ENCODE assay signal across 8 cellular contexts in genomic region chr6:44234101-44235090, GRCh38. TPM values are rescaled to one million over a fixed set of nuclear protein-coding genes. Genes with fewer than 3 reads are reported as not detected.
DNase-seq lines count a peak whose midpoint lies in the region; ATAC-seq and TF ChIP-seq lines count a peak whose summit lies in the region.

No MANE protein-coding gene starts in this region.

- no peaks in the 10 kb centered on the region for H3K9me3 Mint-ChIP-seq in activated naive CD4-positive, alpha-beta T cell treated with anti-CD3 and anti-CD28 coated beads for 36 hours

- WGBS in liver, result 28% methylated on average over 6 of the region's 6 CpGs
- 36% methylated on average over 6 of the region's 6 CpGs; no CpG with 5 or more reads in 1 of the 2 donors for WGBS in transverse colon (ENCODE audit: low coverage in 1 of 2), 2 donors

- DNase-seq in activated naive CD4-positive, alpha-beta T cell treated with anti-CD3 and anti-CD28 coated beads for 36 hours, result peak; percentile 25
- no peak for DNase-seq in activated naive CD4-positive, alpha-beta T cell (lab: John Stamatoyannopoulos, UW)
- DNase-seq in NT2/D1 (ENCODE audit: low read depth, low spot score) (peak; percentile 66), dedifferentiated amniotic fluid mesenchymal stem cell (ENCODE audit: extremely low spot score) (peak; percentile 62), transverse colon (peak; percentile 71)

- no peaks in the 10 kb centered on the region for H3K27me3 Mint-ChIP-seq in activated naive CD4-positive, alpha-beta T cell treated with anti-CD3 and anti-CD28 coated beads for 36 hours (ENCODE audit: low read depth)

- no peaks in the 10 kb centered on the region for H3K27me3 ChIP-seq in NT2/D1 (ENCODE audit: insufficient read depth, insufficient read length)
- no peaks in the 10 kb centered on the region for H3K27me3 ChIP-seq in liver (ENCODE audit: control insufficient read depth in 4 of 4, insufficient read depth in 4 of 4, low read length in 3 of 4)
- H3K27me3 ChIP-seq in transverse colon, result no peaks in the 10 kb centered on the region

- H3K9ac ChIP-seq in NT2/D1 (ENCODE audit: insufficient read length, low read depth) (peak overlapping the region; percentile 50), liver (ENCODE audit: low read depth in 1 of 2, low read length in 2 of 2) (peak overlapping the region; percentile 34 to 60)

- ATAC-seq in HG02763 (IDR thresholded peaks at IDR 0.05; ENCODE audit: unreplicated experiment) (no peak), GM19035 (IDR thresholded peaks at IDR 0.05; ENCODE audit: unreplicated experiment) (no peak)

- peaks cover 53% of the 10 kb centered on the region for H3K36me3 ChIP-seq in NT2/D1 (ENCODE audit: insufficient read depth, insufficient read length, low read length)
- H3K36me3 ChIP-seq in liver (ENCODE audit: control insufficient read depth in 4 of 4, insufficient read depth in 3 of 4, low read depth in 1 of 4, low read length in 3 of 4), result peaks cover 0 to 4% (median 2%) of the 10 kb centered on the region in 4 donors
- no peaks in the 10 kb centered on the region for H3K36me3 ChIP-seq in transverse colon

- intact Hi-C loops in activated naive CD4-positive, alpha-beta T cell treated with anti-CD3 and anti-CD28 coated beads for 36 hours (cut with micrococcal nuclease), result loop anchor here (5.0 kb wide), 1 partner anchor 137 kb away; no protein-coding TSS in a partner anchor
- intact Hi-C loops in transverse colon (cut with DNase I; ENCODE audit: low total_unique reads), result loop anchor here (2.0 to 5.0 kb wide), 2 partner anchors 14 to 62 kb away; no protein-coding TSS in a partner anchor

- TF ChIP-seq RAD21 in liver (IDR thresholded peaks at IDR 0.05), result peak; percentile 87 to 91

- TF ChIP-seq POLR2A in transverse colon (IDR thresholded peaks at IDR 0.05), result no peak

- no peak for TF ChIP-seq EP300 in transverse colon (IDR thresholded peaks at IDR 0.05; ENCODE audit: low read depth)

- TF ChIP-seq CTCF in liver (IDR thresholded peaks at IDR 0.05; ENCODE audit: low read depth, low read length, missing input control) (peak; percentile 81), transverse colon (IDR thresholded peaks at IDR 0.05) (peak; percentile 50 to 68 (median 57))

- peaks cover 13% of the 10 kb centered on the region for H3K4me1 Mint-ChIP-seq in activated naive CD4-positive, alpha-beta T cell treated with anti-CD3 and anti-CD28 coated beads for 36 hours (ENCODE audit: low read depth)

- H3K27ac Mint-ChIP-seq in activated naive CD4-positive, alpha-beta T cell treated with anti-CD3 and anti-CD28 coated beads for 36 hours, result no peak overlapping the region

- in situ Hi-C loops in transverse colon (cut with MboI; ENCODE audit: low pct_ligation_motif_present in 1 of 4, low pct_unique_long_range_greater_than_20kb in 1 of 4, low sequenced_read_pairs in 3 of 4), result loop anchor here in 2 of 4 donors (10.0 kb wide), 2 partner anchors 60 to 70 kb away; no protein-coding TSS in a partner anchor

- peaks cover 27% of the 10 kb centered on the region for H3K36me3 Mint-ChIP-seq in activated naive CD4-positive, alpha-beta T cell treated with anti-CD3 and anti-CD28 coated beads for 36 hours (ENCODE audit: low read depth)

- H3K4me1 ChIP-seq in NT2/D1 (ENCODE audit: insufficient read depth, insufficient read length) (peaks cover 10% of the 10 kb centered on the region), liver (ENCODE audit: control insufficient read depth in 4 of 4, insufficient read depth in 4 of 4, low read length in 3 of 4) (peaks cover 22 to 67% (median 53%) of the 10 kb centered on the region in 4 donors), transverse colon (peaks cover 36 to 53% (median 39%) of the 10 kb centered on the region in 4 donors)

- H3K4me3 Mint-ChIP-seq in activated naive CD4-positive, alpha-beta T cell treated with anti-CD3 and anti-CD28 coated beads for 36 hours, result no peak overlapping the region

- CTCF ChIA-PET in activated naive CD4-positive, alpha-beta T cell treated with anti-CD3 and anti-CD28 coated beads for 36 hours (lab: Charles Lee), result interaction anchor here (0.8 to 6.0 kb wide), 10 partner anchors 9 to 138 kb away, joined by 3 to 77 read pairs (median 4); partner anchors contain the start of gene SLC29A1

- H3K4me3 ChIP-seq in NT2/D1 (ENCODE audit: insufficient read length, low read depth), result no peak overlapping the region
- H3K4me3 ChIP-seq in liver (ENCODE audit: low read depth in 1 of 3, low read length in 3 of 3), result no peak overlapping the region
- no peak overlapping the region for H3K4me3 ChIP-seq in transverse colon

- peak overlapping the region; percentile 97 to 99 for H3K27ac ChIP-seq in liver (ENCODE audit: low read depth in 1 of 2, low read length in 2 of 2)
- H3K27ac ChIP-seq in transverse colon, result peak overlapping the region; percentile 62 to 94 (median 92)

- H3K9me3 ChIP-seq in NT2/D1 (ENCODE audit: insufficient read depth, low read length) (no peaks in the 10 kb centered on the region), liver (ENCODE audit: control insufficient read depth in 4 of 4, low read length in 3 of 4) (no peaks in the 10 kb centered on the region), transverse colon (no peaks in the 10 kb centered on the region)

TF ChIP-seq in liver, 16 proteins besides CTCF, POLR2A, EP300 and RAD21:
- TF ChIP-seq NR2F2 (IDR thresholded peaks at IDR 0.05) (no peak), FOXA1 (IDR thresholded peaks at IDR 0.05) (no peak), EGR1 (IDR thresholded peaks at IDR 0.05; ENCODE audit: low read depth in 2 of 2) (no peak), SP1 (IDR thresholded peaks at IDR 0.05) (peak; percentile 50), REST (IDR thresholded peaks at IDR 0.05) (peak; percentile 51), HNF4A (conservative IDR thresholded peaks at IDR 0.05) (peak; percentile 75 to 80), TAF1 (conservative IDR thresholded peaks at IDR 0.05) (no peak), RXRA (IDR thresholded peaks at IDR 0.05) (peak; percentile 57 to 72), HNF4G (IDR thresholded peaks at IDR 0.05) (no peak), JUND (IDR thresholded peaks at IDR 0.05) (no peak)

RNA-seq across cellular contexts. Expression of gene SLC29A1, which starts 11.0 kb away (rescaled TPM):
- total RNA-seq in activated naive CD4-positive, alpha-beta T cell treated with anti-CD3 and anti-CD28 coated beads for 36 hours, result 10 to 100 TPM; 32.7 to 33.4 TPM
- total RNA-seq in liver (10 to 100 TPM; 15.8 to 67.2 TPM), transverse colon (10 to 100 TPM; 25.1 to 45.2 (median 35.6) TPM)
- polyA plus RNA-seq in liver, result 10 to 100 TPM; 15.1 to 17.5 TPM

RNA-seq across cellular contexts. Expression of gene HSP90AB1, which starts 12.5 kb away (rescaled TPM):
- total RNA-seq in activated naive CD4-positive, alpha-beta T cell treated with anti-CD3 and anti-CD28 coated beads for 36 hours, result 1,000 to 10,000 TPM; 1,951 to 2,044 TPM
- total RNA-seq in liver, result 100 to 1,000 TPM; 170 to 281 TPM
- polyA plus RNA-seq in liver, result 100 to 1,000 TPM; 129 to 235 TPM
- total RNA-seq in transverse colon, result 100 to 1,000 TPM; 105 to 371 (median 242) TPM

RNA-seq across cellular contexts. Expression of gene MYMX, which starts 17.7 kb away (rescaled TPM):
- not detected for total RNA-seq in activated naive CD4-positive, alpha-beta T cell treated with anti-CD3 and anti-CD28 coated beads for 36 hours
- total RNA-seq in liver (not detected), transverse colon (under 1 TPM in 1 of 4 donors, not detected in 3; 0.95 TPM)
- under 1 TPM in 1 of 2 donors, not detected in 1; 0.14 TPM for polyA plus RNA-seq in liver

RNA-seq across cellular contexts. Expression of gene SLC35B2, which starts 22.9 kb away (rescaled TPM):
- total RNA-seq in activated naive CD4-positive, alpha-beta T cell treated with anti-CD3 and anti-CD28 coated beads for 36 hours, result 1 to 10 TPM; 7.2 to 7.3 TPM
- total RNA-seq in liver, result 10 to 100 TPM; 19.8 to 22.4 TPM
- polyA plus RNA-seq in liver, result 10 to 100 TPM; 18.9 to 27.0 TPM
- 10 to 100 TPM in 3 of 4 donors, 1 to 10 TPM in 1; 9.0 to 36.4 (median 22.5) TPM for total RNA-seq in transverse colon

RNA-seq across cellular contexts. Expression of gene NFKBIE, which starts 31.0 kb away (rescaled TPM):
- total RNA-seq in activated naive CD4-positive, alpha-beta T cell treated with anti-CD3 and anti-CD28 coated beads for 36 hours, result 1 to 10 TPM; 9.1 to 9.6 TPM
- 1 to 10 TPM; 4.9 TPM for total RNA-seq in liver
- 1 to 10 TPM; 3.7 to 4.6 TPM for polyA plus RNA-seq in liver
- total RNA-seq in transverse colon, result 10 to 100 TPM in 3 of 4 donors, 1 to 10 TPM in 1; 2.6 to 67.3 (median 19.0) TPM

Comparison
In these comparisons a context has a peak if more than half of its experiments do, and no peak if none do; other contexts are left out.
1. DNase-seq: peak in activated naive CD4-positive, alpha-beta T cell treated with anti-CD3 and anti-CD28 coated beads for 36 hours (single experiment), NT2/D1 (single experiment), dedifferentiated amniotic fluid mesenchymal stem cell (single experiment) and transverse colon (single experiment); none in activated naive CD4-positive, alpha-beta T cell (0 of 4).
2. RNA of gene HSP90AB1, which starts 12.5 kb away (total RNA-seq): 1,951 to 2,044 TPM in activated naive CD4-positive, alpha-beta T cell treated with anti-CD3 and anti-CD28 coated beads for 36 hours; 105 to 371 TPM in transverse colon and 170 to 281 TPM in liver; every median in the first group is over 4 times any median in the second.